8 cellular contexts compared by ENCODE assay signal in genomic region chr17:64120972-64121786, GRCh38.
DNase-seq lines count a peak whose midpoint lies in the region; ATAC-seq lines count a peak whose summit lies in the region.

No MANE protein-coding gene starts in this region.

- ATAC-seq in GM18870 (IDR thresholded peaks at IDR 0.05; ENCODE audit: unreplicated experiment) (peak; percentile 76), GM21529 (IDR thresholded peaks at IDR 0.05; ENCODE audit: unreplicated experiment) (peak; percentile 84), HG03097 (IDR thresholded peaks at IDR 0.05; ENCODE audit: low FRiP score, unreplicated experiment) (peak; percentile 65)

- DNase-seq in COLO668 (lab: John Stamatoyannopoulos, UW; ENCODE audit: unreplicated experiment) (peak; percentile 5), NCI-H146 treated with DMSO at 0.1 percent for 48 hours (lab: John Stamatoyannopoulos, UW; ENCODE audit: unreplicated experiment) (peak; percentile 19), germinal center (ENCODE audit: low spot score) (peak; percentile 5)
- DNase-seq in activated T-cell treated with anti-CD3 and anti-CD28 coated beads, Interleukin-2, amount 50 U/mL, for 1 hour, result peak; percentile 28
- DNase-seq in stimulated activated CD4-positive, alpha-beta T cell treated with anti-CD3 and anti-CD28 coated beads, Interleukin-2, amount 100 ng/mL, for 24 hours, result peak; percentile 18 to 32

Comparison
In these comparisons a context has a peak if more than half of its experiments do, and no peak if none do; other contexts are left out.
1. Peak in every context shown above with its lines: DNase-seq and ATAC-seq.